In genomic region chr1:2418791-2419320, GRCh38 we compare ENCODE assay signal across 17 cellular contexts. TPM values are rescaled to one million over a fixed set of nuclear protein-coding genes. Genes with fewer than 3 reads are reported as not detected.
A peak's percentile ranks its signal among the peaks of the same experiment; 100 is the strongest.
DNase-seq lines count a peak whose midpoint lies in the region; ATAC-seq and TF ChIP-seq lines count a peak whose summit lies in the region.
"Had no signal": no experiment of that assay in that cellular context is flagged by ENCODE, and none has a peak within 500 bp of the region (broad histone marks: within the 10 kb centered on the region; RNA-seq: fewer than 3 reads in every experiment).

No MANE protein-coding gene starts in this region.

- H3K9ac ChIP-seq in H9 (ENCODE audit: extremely low read depth, insufficient read length, low read length) = no peak overlapping the region
- peak overlapping the region; percentile 7 for H3K9ac ChIP-seq in neuronal stem cell (ENCODE audit: low read depth, low read length, poor library complexity)
- H3K9ac ChIP-seq: BLaER1 treated with 17β-estradiol and CSF1 and Interleukin-3, amounts not matched to agents 10 nM and 100 nM had no signal

- no peaks in the 10 kb centered on the region for H3K79me2 ChIP-seq in H9 (ENCODE audit: insufficient read depth, low read length)

- H2AFZ ChIP-seq in H9 (ENCODE audit: low read length) (no peak overlapping the region), neuronal stem cell (ENCODE audit: low read length) (no peak overlapping the region)

- no peak overlapping the region for H4K8ac ChIP-seq in H9 (replicated peaks; ENCODE audit: insufficient read length, low read depth, low read length)
- no peak overlapping the region for H4K8ac ChIP-seq in neuronal stem cell (ENCODE audit: low read depth, low read length)

- H2BK20ac ChIP-seq in H9 (ENCODE audit: low read depth, low read length, poor library complexity, severe bottlenecking) = no peak overlapping the region

- H3K4me2 ChIP-seq in H9 (ENCODE audit: insufficient read depth, insufficient read length, low read length) = no peak overlapping the region
- no peak overlapping the region for H3K4me2 ChIP-seq in neuronal stem cell (ENCODE audit: insufficient read depth, low read length, poor library complexity, severe bottlenecking)
- H3K4me2 ChIP-seq: BLaER1 treated with 17β-estradiol and CSF1 and Interleukin-3, amounts not matched to agents 10 nM and 100 nM had no signal

- H2BK15ac ChIP-seq in H9 (ENCODE audit: low read depth, low read length) = no peak overlapping the region
- H2BK15ac ChIP-seq in neuronal stem cell (ENCODE audit: low read length) = peak overlapping the region; percentile 77

- H3K27me3 ChIP-seq in H9 (ENCODE audit: insufficient read depth, low read length) = no peaks in the 10 kb centered on the region
- H3K27me3 ChIP-seq in neuronal stem cell (ENCODE audit: control insufficient read depth in 3 of 3, insufficient read depth in 3 of 3, low read depth in 1 of 3, low read length in 3 of 3) = peaks cover 0 to 30% (median 0%) of the 10 kb centered on the region in 3 experiments

- no peak overlapping the region for H3K4ac ChIP-seq in H9 (ENCODE audit: low read depth, low read length)
- no peak overlapping the region for H3K4ac ChIP-seq in neuronal stem cell (ENCODE audit: low read length)

- no peak for DNase-seq in activated CD8-positive, alpha-beta T cell treated with anti-CD3 and anti-CD28 coated beads, Interleukin-2, amount 10 ng/mL, durations not matched to agents 7 days and 5 days
- DNase-seq in activated CD8-positive, alpha-beta T cell treated with anti-CD3 and anti-CD28 coated beads for 36 hours = no peak
- DNase-seq in H9 (no peak), neuronal stem cell (ENCODE audit: low spot score) (no peak), anterior cingulate cortex (lab: John Stamatoyannopoulos, UW) (no peak), Ammon's horn (ENCODE audit: low spot score) (no peak), LoVo (ENCODE audit: low spot score) (no peak)
- no peak for DNase-seq in central memory CD8-positive, alpha-beta T cell (ENCODE audit: low spot score in 2 of 2)
- DNase-seq: 8988T, AML-193, COR-L47, DND-41, GDM1, GOT3 had no signal

- peak overlapping the region; percentile 47 for H3K27ac Mint-ChIP-seq in activated CD8-positive, alpha-beta T cell treated with anti-CD3 and anti-CD28 coated beads, Interleukin-2, amount 10 ng/mL, durations not matched to agents 7 days and 5 days
- no peak overlapping the region for H3K27ac Mint-ChIP-seq in activated CD8-positive, alpha-beta T cell treated with anti-CD3 and anti-CD28 coated beads for 36 hours
- peak overlapping the region in 1 of 3 experiments; percentile 33; a peak in 1 of 7 replicates for H3K27ac Mint-ChIP-seq in H9
- H3K27ac Mint-ChIP-seq in central memory CD8-positive, alpha-beta T cell (ENCODE audit: low read depth) = no peak overlapping the region

- H4K91ac ChIP-seq in H9 (ENCODE audit: insufficient read length, low read depth, low read length) (no peak overlapping the region), neuronal stem cell (ENCODE audit: low read depth, low read length, poor library complexity) (no peak overlapping the region)

- no peak overlapping the region for H3K56ac ChIP-seq in H9 (ENCODE audit: insufficient read length, low read depth, low read length)

- H3T11ph ChIP-seq in H9 (ENCODE audit: low read length) = no peak overlapping the region

- no peak overlapping the region for H3K4me3 ChIP-seq in neuronal stem cell (ENCODE audit: low read length in 2 of 2)
- H3K4me3 ChIP-seq: BLaER1 treated with 17β-estradiol and CSF1 and Interleukin-3, amounts not matched to agents 10 nM and 100 nM had no signal

- H2BK12ac ChIP-seq in H9 (ENCODE audit: insufficient read length, low read depth, low read length) (no peak overlapping the region), neuronal stem cell (ENCODE audit: low read length) (peak overlapping the region; percentile 35)

- H3K4me1 Mint-ChIP-seq in activated CD8-positive, alpha-beta T cell treated with anti-CD3 and anti-CD28 coated beads, Interleukin-2, amount 10 ng/mL, durations not matched to agents 7 days and 5 days (ENCODE audit: low read depth) = peaks cover 35% of the 10 kb centered on the region
- H3K4me1 Mint-ChIP-seq in activated CD8-positive, alpha-beta T cell treated with anti-CD3 and anti-CD28 coated beads for 36 hours (ENCODE audit: low read depth) = peaks cover 29% of the 10 kb centered on the region
- peaks cover 13% of the 10 kb centered on the region in 2 experiments for H3K4me1 Mint-ChIP-seq in H9
- H3K4me1 Mint-ChIP-seq in central memory CD8-positive, alpha-beta T cell = peaks cover 37% of the 10 kb centered on the region

- H3K9me3 Mint-ChIP-seq in activated CD8-positive, alpha-beta T cell treated with anti-CD3 and anti-CD28 coated beads, Interleukin-2, amount 10 ng/mL, durations not matched to agents 7 days and 5 days (ENCODE audit: insufficient read depth) = no peaks in the 10 kb centered on the region
- H3K9me3 Mint-ChIP-seq in activated CD8-positive, alpha-beta T cell treated with anti-CD3 and anti-CD28 coated beads for 36 hours = peaks cover 2% of the 10 kb centered on the region
- peaks cover 11 to 13% of the 10 kb centered on the region in 2 experiments; a peak in 4 of 5 replicates for H3K9me3 Mint-ChIP-seq in H9
- no peaks in the 10 kb centered on the region for H3K9me3 Mint-ChIP-seq in central memory CD8-positive, alpha-beta T cell

- intact Hi-C loops in activated CD8-positive, alpha-beta T cell treated with anti-CD3 and anti-CD28 coated beads for 36 hours (cut with micrococcal nuclease) = no loop called here

- no peak overlapping the region for H2BK5ac ChIP-seq in H9 (ENCODE audit: insufficient read length, low read length)
- peak overlapping the region; percentile 66 for H2BK5ac ChIP-seq in neuronal stem cell (ENCODE audit: low read length)

- WGBS in H9 (ENCODE audit: extremely low coverage, insufficient read length, low lambda C conversion rate) = no CpG with 5 or more reads among the region's 16 CpGs
- WGBS in neuronal stem cell (ENCODE audit: extremely low coverage in 2 of 2, insufficient read length in 2 of 2, insufficient replicate concordance in 1 of 2), 2 donors = no CpG with 5 or more reads among the region's 16 CpGs

- CTCF ChIA-PET in activated CD8-positive, alpha-beta T cell treated with anti-CD3 and anti-CD28 coated beads, Interleukin-2, amount 10 ng/mL, durations not matched to agents 7 days and 5 days (lab: Charles Lee) = no interaction called here
- CTCF ChIA-PET in activated CD8-positive, alpha-beta T cell treated with anti-CD3 and anti-CD28 coated beads for 36 hours (lab: Charles Lee) = interaction anchor here (0.9 kb wide), 1 partner anchor 25 kb away, joined by 3 read pairs; no protein-coding TSS in a partner anchor

- H3K18ac ChIP-seq in H9 (ENCODE audit: insufficient read length, low read depth, low read length) (no peak overlapping the region), neuronal stem cell (ENCODE audit: low read length) (peak overlapping the region; percentile 16)

- no peaks in the 10 kb centered on the region for H3K36me3 ChIP-seq in neuronal stem cell (replicated peaks in 1 of 2; ENCODE audit: control insufficient read depth in 2 of 2, insufficient read depth in 2 of 2, low read length in 2 of 2)
- H3K36me3 ChIP-seq: BLaER1 treated with 17β-estradiol and CSF1 and Interleukin-3, amounts not matched to agents 10 nM and 100 nM had no signal

- H3K4me3 Mint-ChIP-seq in activated CD8-positive, alpha-beta T cell treated with anti-CD3 and anti-CD28 coated beads, Interleukin-2, amount 10 ng/mL, durations not matched to agents 7 days and 5 days = no peak overlapping the region
- H3K4me3 Mint-ChIP-seq in activated CD8-positive, alpha-beta T cell treated with anti-CD3 and anti-CD28 coated beads for 36 hours = no peak overlapping the region
- H3K4me3 Mint-ChIP-seq in H9 = no peak overlapping the region
- peak overlapping the region; percentile 27 for H3K4me3 Mint-ChIP-seq in central memory CD8-positive, alpha-beta T cell

- H4K5ac ChIP-seq in H9 (ENCODE audit: insufficient read length, low read depth, low read length) = no peak overlapping the region

- no peaks in the 10 kb centered on the region for H3K23me2 ChIP-seq in H9 (ENCODE audit: insufficient read length, low read depth, low read length, poor library complexity, severe bottlenecking)

- no peaks in the 10 kb centered on the region for H3K79me1 ChIP-seq in H9 (ENCODE audit: insufficient read depth, low read depth, low read length, poor library complexity, severe bottlenecking)
- no peaks in the 10 kb centered on the region for H3K79me1 ChIP-seq in neuronal stem cell (ENCODE audit: low read depth, low read length)

- H3K23ac ChIP-seq in H9 (ENCODE audit: insufficient read length, low read depth, low read length) = no peak overlapping the region
- H3K23ac ChIP-seq in neuronal stem cell (ENCODE audit: low read depth, low read length, poor library complexity) = peak overlapping the region; percentile 76

- H3K27me3 Mint-ChIP-seq in activated CD8-positive, alpha-beta T cell treated with anti-CD3 and anti-CD28 coated beads, Interleukin-2, amount 10 ng/mL, durations not matched to agents 7 days and 5 days (ENCODE audit: low read depth) = no peaks in the 10 kb centered on the region
- H3K27me3 Mint-ChIP-seq in activated CD8-positive, alpha-beta T cell treated with anti-CD3 and anti-CD28 coated beads for 36 hours = no peaks in the 10 kb centered on the region
- peaks cover 65% of the 10 kb centered on the region for H3K27me3 Mint-ChIP-seq in H9 (ENCODE audit: low read depth)
- no peaks in the 10 kb centered on the region for H3K27me3 Mint-ChIP-seq in central memory CD8-positive, alpha-beta T cell
- H3K27me3 Mint-ChIP-seq: CD4-positive, alpha-beta memory T cell had no signal

- H2BK120ac ChIP-seq in H9 (ENCODE audit: low read depth, low read length, poor library complexity, severe bottlenecking) (no peak overlapping the region), neuronal stem cell (ENCODE audit: low read depth, low read length) (no peak overlapping the region)

- no peak for ATAC-seq in activated CD8-positive, alpha-beta T cell treated with anti-CD3 and anti-CD28 coated beads, Interleukin-2, amount 10 ng/mL, durations not matched to agents 7 days and 5 days
- ATAC-seq in activated CD8-positive, alpha-beta T cell treated with anti-CD3 and anti-CD28 coated beads for 36 hours = no peak
- ATAC-seq in central memory CD8-positive, alpha-beta T cell (replicated peaks; ENCODE audit: extremely low read depth, poor library complexity, severe bottlenecking) = no peak
- ATAC-seq: HCT116 had no signal

- H3K9me3 ChIP-seq in H9 (ENCODE audit: control insufficient read depth, low read depth, low read length) (no peaks in the 10 kb centered on the region), neuronal stem cell (replicated peaks in 1 of 2; ENCODE audit: control insufficient read depth in 2 of 2, insufficient read depth in 1 of 2, low read depth in 1 of 2, low read length in 2 of 2) (peaks cover 2 to 5% of the 10 kb centered on the region in 2 donors)

- no peak for TF ChIP-seq CTCF in activated CD8-positive, alpha-beta T cell treated with anti-CD3 and anti-CD28 coated beads for 36 hours (IDR thresholded peaks at IDR 0.05)
- TF ChIP-seq CTCF in H9 (conservative IDR thresholded peaks at IDR 0.05) = no peak

- H3K36me3 Mint-ChIP-seq in activated CD8-positive, alpha-beta T cell treated with anti-CD3 and anti-CD28 coated beads, Interleukin-2, amount 10 ng/mL, durations not matched to agents 7 days and 5 days (ENCODE audit: low read depth) = peaks cover 8% of the 10 kb centered on the region
- no peaks in the 10 kb centered on the region for H3K36me3 Mint-ChIP-seq in activated CD8-positive, alpha-beta T cell treated with anti-CD3 and anti-CD28 coated beads for 36 hours (ENCODE audit: low read depth)
- no peaks in the 10 kb centered on the region for H3K36me3 Mint-ChIP-seq in H9 (ENCODE audit: insufficient read depth in 1 of 3, low read depth in 3 of 3)
- H3K36me3 Mint-ChIP-seq in central memory CD8-positive, alpha-beta T cell (ENCODE audit: insufficient read depth) = peaks cover 6% of the 10 kb centered on the region

- H3K4me1 ChIP-seq in H9 (ENCODE audit: insufficient read depth, low read length) = no peaks in the 10 kb centered on the region
- H3K4me1 ChIP-seq in neuronal stem cell (ENCODE audit: control insufficient read depth in 2 of 2, insufficient read depth in 1 of 2, low read depth in 1 of 2, low read length in 2 of 2) = peaks cover 3 to 6% of the 10 kb centered on the region in 2 donors

- POLR2A ChIA-PET in activated CD8-positive, alpha-beta T cell treated with anti-CD3 and anti-CD28 coated beads, Interleukin-2, amount 10 ng/mL, durations not matched to agents 7 days and 5 days (lab: Charles Lee) = no interaction called here
- POLR2A ChIA-PET in activated CD8-positive, alpha-beta T cell treated with anti-CD3 and anti-CD28 coated beads for 36 hours (lab: Charles Lee) = interaction anchor here (0.8 to 1.5 kb wide), 2 partner anchors 11 to 21 kb away, joined by 3 to 5 read pairs; no protein-coding TSS in a partner anchor

- H2AK5ac ChIP-seq in H9 (ENCODE audit: insufficient read length, low read length) (no peak overlapping the region), neuronal stem cell (ENCODE audit: low read depth, low read length) (peak overlapping the region; percentile 49)

- no peak overlapping the region for H3K27ac ChIP-seq in H9 (ENCODE audit: insufficient read length, low read depth, low read length)
- H3K27ac ChIP-seq in neuronal stem cell (replicated peaks; ENCODE audit: low read length) = no peak overlapping the region
- H3K27ac ChIP-seq: BLaER1 treated with 17β-estradiol and CSF1 and Interleukin-3, amounts not matched to agents 10 nM and 100 nM had no signal

- H3K14ac ChIP-seq in H9 (ENCODE audit: insufficient read depth, low read length) (peak overlapping the region; percentile 56; the same call in 1 of the 2 replicates), neuronal stem cell (ENCODE audit: low read length) (peak overlapping the region; percentile 12)

- H4K20me1 ChIP-seq in H9 (ENCODE audit: control insufficient read depth, insufficient read depth, insufficient read length) = no peaks in the 10 kb centered on the region

RNA-seq across cellular contexts. Expression of gene PEX10, which starts 6.5 kb away (rescaled TPM):
- total RNA-seq in activated CD8-positive, alpha-beta T cell treated with anti-CD3 and anti-CD28 coated beads, Interleukin-2, amount 10 ng/mL, durations not matched to agents 7 days and 5 days = 10 to 100 TPM; 10.3 to 12.3 TPM
- 10 to 100 TPM; 17.1 to 19.0 TPM for total RNA-seq in activated CD8-positive, alpha-beta T cell treated with anti-CD3 and anti-CD28 coated beads for 36 hours
- 33.6 and 34.4 TPM in 2 replicates for total RNA-seq in H9 (2021)
- 12.4 TPM for polyA plus RNA-seq in neuronal stem cell (2013, experiment 1 of 2)
- 12.5 TPM for polyA plus RNA-seq in neuronal stem cell (2013, experiment 2 of 2)

RNA-seq across cellular contexts. Expression of gene RER1, which starts 27.2 kb away (rescaled TPM):
- 100 to 1,000 TPM; 148 to 151 TPM for total RNA-seq in activated CD8-positive, alpha-beta T cell treated with anti-CD3 and anti-CD28 coated beads, Interleukin-2, amount 10 ng/mL, durations not matched to agents 7 days and 5 days
- 100 to 1,000 TPM; 120 to 131 TPM for total RNA-seq in activated CD8-positive, alpha-beta T cell treated with anti-CD3 and anti-CD28 coated beads for 36 hours
- total RNA-seq in H9 (2021) = 110 and 118 TPM in 2 replicates
- polyA plus RNA-seq in neuronal stem cell (2013, experiment 1 of 2) = 63.2 TPM
- polyA plus RNA-seq in neuronal stem cell (2013, experiment 2 of 2) = 64.3 TPM

RNA-seq across cellular contexts. Expression of gene MORN1, which starts 27.5 kb away (rescaled TPM):
- 1 to 10 TPM; 6.2 to 7.9 TPM for total RNA-seq in activated CD8-positive, alpha-beta T cell treated with anti-CD3 and anti-CD28 coated beads, Interleukin-2, amount 10 ng/mL, durations not matched to agents 7 days and 5 days
- total RNA-seq in activated CD8-positive, alpha-beta T cell treated with anti-CD3 and anti-CD28 coated beads for 36 hours = 1 to 10 TPM; 5.9 to 6.6 TPM
- 12.7 and 14.3 TPM in 2 replicates for total RNA-seq in H9 (2021)
- polyA plus RNA-seq in neuronal stem cell (2013, experiment 1 of 2) = 7.1 TPM
- polyA plus RNA-seq in neuronal stem cell (2013, experiment 2 of 2) = 7.9 TPM

RNA-seq across cellular contexts. Expression of gene PLCH2, which starts 57.2 kb away (rescaled TPM):
- total RNA-seq in activated CD8-positive, alpha-beta T cell treated with anti-CD3 and anti-CD28 coated beads, Interleukin-2, amount 10 ng/mL, durations not matched to agents 7 days and 5 days = 10 to 100 TPM in 1 of 2 experiments, 1 to 10 TPM in 1; 9.8 to 11.8 TPM
- 1 to 10 TPM; 2.9 to 6.0 TPM for total RNA-seq in activated CD8-positive, alpha-beta T cell treated with anti-CD3 and anti-CD28 coated beads for 36 hours
- 0.09 and 0.18 TPM in 2 replicates for total RNA-seq in H9 (2021)
- 4.2 TPM for polyA plus RNA-seq in neuronal stem cell (2013, experiment 1 of 2)
- polyA plus RNA-seq in neuronal stem cell (2013, experiment 2 of 2) = 4.0 TPM
